In the genomic region with DNA sequence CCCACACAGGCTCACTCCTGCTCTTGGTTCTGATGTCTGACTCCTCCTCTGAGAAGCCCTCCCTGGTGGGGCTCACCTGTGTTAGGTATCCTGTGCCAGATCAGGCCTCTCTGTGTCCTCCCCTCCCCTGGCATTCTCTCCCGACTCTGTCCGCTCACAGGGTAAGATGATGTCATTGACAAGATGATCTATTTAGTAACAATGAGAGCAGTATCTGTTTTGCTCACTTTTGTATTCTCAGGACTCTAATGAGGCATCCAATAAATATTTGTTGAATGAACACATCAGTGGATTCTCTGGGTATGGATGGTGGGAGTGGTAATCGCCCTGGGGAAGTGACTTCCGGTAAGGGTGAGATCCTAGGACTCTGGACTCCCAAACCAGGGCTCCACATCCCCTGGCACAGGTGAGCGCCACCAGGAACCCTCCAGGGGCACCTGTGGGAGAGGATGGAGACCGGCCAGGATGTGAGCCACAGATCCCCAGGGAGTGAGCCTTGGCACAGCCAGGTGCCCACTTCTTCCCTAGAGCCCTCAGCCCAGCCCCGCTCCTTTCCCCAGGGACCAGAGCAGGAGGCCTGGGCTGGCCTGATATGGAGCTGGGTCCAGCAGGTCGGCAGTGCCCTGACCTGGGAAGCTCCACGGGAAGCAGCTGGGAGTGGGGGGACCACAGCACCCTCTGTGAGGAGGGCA, we compare ENCODE assay signal across 12 cellular contexts. TPM values are rescaled to one million over a fixed set of nuclear protein-coding genes. Genes with fewer than 3 reads are reported as not detected.
DNase-seq lines count a peak whose midpoint lies in the region; ATAC-seq, FAIRE-seq and TF ChIP-seq lines count a peak whose summit lies in the region.
"Had no signal": no experiment of that assay in that cellular context is flagged by ENCODE, and none has a peak within 500 bp of the region (broad histone marks: within the 10 kb centered on the region; RNA-seq: fewer than 3 reads in every experiment).

No MANE protein-coding gene starts in this region.

- in situ Hi-C loops in ACHN (cut with HindIII; ENCODE audit: low pct_ligation_motif_present, low pct_unique_long_range_greater_than_20kb, low sequenced_read_pairs), result loop anchor here (10.0 kb wide), 1 partner anchor 65 kb away; no protein-coding TSS in a partner anchor

- H3K4me3 ChIP-seq in fibroblast of villous mesenchyme (ENCODE audit: low read depth, low read length), result no peak overlapping the region
- H3K4me3 ChIP-seq: dorsolateral prefrontal cortex, mucosa of descending colon had no signal

- peak; percentile 42 for DNase-seq in ACHN
- peak; percentile 72 for DNase-seq in H54 (ENCODE audit: insufficient read length, low spot score)
- peak; percentile 42 for DNase-seq in RKO (ENCODE audit: low spot score)
- DNase-seq in fibroblast of villous mesenchyme (ENCODE audit: low read depth), result peak; percentile 30
- DNase-seq in nucleus accumbens (lab: John Stamatoyannopoulos, UW), result no peak
- DNase-seq in UCSD-AML1 (lab: John Stamatoyannopoulos, UW; ENCODE audit: unreplicated experiment), result no peak
- DNase-seq in NCI-H1105 (lab: John Stamatoyannopoulos, UW), result no peak
- DNase-seq: dorsolateral prefrontal cortex, mucosa of descending colon, right cardiac atrium had no signal

- no peak for FAIRE-seq in H54 (lab: Jason Lieb, UNC)

- no peak for TF ChIP-seq CTCF in fibroblast of villous mesenchyme (IDR thresholded peaks at IDR 0.05; ENCODE audit: insufficient read depth, low read depth, low read length)

- no peak for TF ChIP-seq POLR2A in H54 (IDR thresholded peaks at IDR 0.05; ENCODE audit: low read depth, low read length)

- ATAC-seq in HG02678 (IDR thresholded peaks at IDR 0.05; ENCODE audit: unreplicated experiment), result no peak
- ATAC-seq: mucosa of descending colon, right cardiac atrium had no signal

RNA-seq across cellular contexts. Expression of gene HAP1, which starts 5.4 kb away (rescaled TPM):
- under 0.01 TPM in 2 replicates for total RNA-seq in fibroblast of villous mesenchyme
- total RNA-seq: right cardiac atrium had no signal

RNA-seq across cellular contexts. Expression of gene GAST, which starts 27.7 kb away (rescaled TPM):
- total RNA-seq in fibroblast of villous mesenchyme, result not detected in 2 replicates
- total RNA-seq: activated CD8-positive, alpha-beta memory T cell treated with anti-CD3 and anti-CD28 coated beads for 36 hours; mucosa of descending colon; right cardiac atrium had no signal

RNA-seq across cellular contexts. Expression of gene JUP, which starts 46.7 kb away (rescaled TPM):
- 29.8 and 83.8 TPM in 2 replicates for total RNA-seq in fibroblast of villous mesenchyme

RNA-seq across cellular contexts. Expression of gene EIF1, which starts 51.1 kb away (rescaled TPM):
- total RNA-seq in fibroblast of villous mesenchyme, result 82.5 and 85.5 TPM in 2 replicates

Comparison
In these comparisons a context has a peak if more than half of its experiments do, and no peak if none do; other contexts are left out.
1. DNase-seq: peak in ACHN (single experiment), H54 (single experiment), RKO (single experiment) and fibroblast of villous mesenchyme (single experiment); none in nucleus accumbens (0 of 56), UCSD-AML1 (single experiment) and NCI-H1105 (single experiment).